In genomic region chr16:76683051-76683450, GRCh38 we compare ENCODE assay signal across 13 cellular contexts.
DNase-seq lines count a peak whose midpoint lies in the region; TF ChIP-seq lines count a peak whose summit lies in the region.
"Had no signal": no experiment of that assay in that cellular context is flagged by ENCODE, and none has a peak within 500 bp of the region (broad histone marks: within the 10 kb centered on the region; RNA-seq: fewer than 3 reads in every experiment).

No MANE protein-coding gene starts in this region.

- no peaks in the 10 kb centered on the region for H3K27me3 Mint-ChIP-seq in type B pancreatic cell
- H3K27me3 Mint-ChIP-seq: B cell; CD4-positive, alpha-beta T cell; IgD-negative memory B cell had no signal

- no peaks in the 10 kb centered on the region for H3K36me3 Mint-ChIP-seq in type B pancreatic cell
- H3K36me3 Mint-ChIP-seq: IgD-negative memory B cell had no signal

- H3K9ac ChIP-seq in NT2/D1 (ENCODE audit: insufficient read length, low read depth) = no peak overlapping the region
- 0 out of 2 replicates have a peak overlapping the region, but pooled peaks have one; percentile 9 for H3K9ac ChIP-seq in iPS-20b (ENCODE audit: low read depth, low read length)

- DNase-seq in H7 (peak; percentile 2), NT2/D1 (ENCODE audit: low read depth, low spot score) (peak; percentile 65), type B pancreatic cell (ENCODE audit: extremely low spot score, unreplicated experiment) (no peak), SKM-1 treated with dmso at 0.1 percent for 144 hours (lab: John Stamatoyannopoulos, UW; ENCODE audit: unreplicated experiment) (no peak), occipital lobe (lab: John Stamatoyannopoulos, UW) (no peak)
- no peak for DNase-seq in activated naive CD4-positive, alpha-beta T cell treated with Interleukin-2 at 50 U/mL for 16 hours
- DNase-seq: C1 segment of cervical spinal cord; CD4-positive, alpha-beta T cell; DMS79; KG1 had no signal

- H3K9me3 ChIP-seq in NT2/D1 (ENCODE audit: insufficient read depth, low read length) = no peaks in the 10 kb centered on the region
- H3K9me3 ChIP-seq in iPS-20b (ENCODE audit: insufficient read depth, low read depth, low read length) = no peaks in the 10 kb centered on the region

- H3K36me3 ChIP-seq in H7 (replicated peaks; ENCODE audit: control insufficient read depth, insufficient read depth, low read length) (no peaks in the 10 kb centered on the region), NT2/D1 (ENCODE audit: insufficient read depth, insufficient read length, low read length) (no peaks in the 10 kb centered on the region), iPS-20b (ENCODE audit: insufficient read depth, low read depth, low read length) (no peaks in the 10 kb centered on the region)

- H3K4me3 ChIP-seq in H7 (ENCODE audit: insufficient read depth, low read depth, low read length) (no peak overlapping the region), NT2/D1 (ENCODE audit: insufficient read length, low read depth) (no peak overlapping the region), iPS-20b (ENCODE audit: low read length) (peak overlapping the region; percentile 6; the same call in 1 of the 2 replicates)

- H3K27ac ChIP-seq in iPS-20b (ENCODE audit: low read length) = no peak overlapping the region

- no peak overlapping the region for H3K27ac Mint-ChIP-seq in type B pancreatic cell
- H3K27ac Mint-ChIP-seq: B cell; CD4-positive, alpha-beta T cell; IgD-negative memory B cell had no signal

- H3K4me1 ChIP-seq in NT2/D1 (ENCODE audit: insufficient read depth, insufficient read length) = no peaks in the 10 kb centered on the region
- peaks cover 9% of the 10 kb centered on the region; the same call in 1 of the 2 replicates for H3K4me1 ChIP-seq in iPS-20b (ENCODE audit: insufficient read depth, low read length)

- no peaks in the 10 kb centered on the region for H3K27me3 ChIP-seq in H7 (ENCODE audit: control insufficient read depth, insufficient read depth, low read length)
- H3K27me3 ChIP-seq in NT2/D1 (ENCODE audit: insufficient read depth, insufficient read length) = no peaks in the 10 kb centered on the region
- H3K27me3 ChIP-seq in iPS-20b (ENCODE audit: insufficient read depth, low read length) = no peaks in the 10 kb centered on the region

- H3K4me1 Mint-ChIP-seq in type B pancreatic cell (ENCODE audit: unreplicated experiment) = no peaks in the 10 kb centered on the region
- H3K4me1 Mint-ChIP-seq: B cell, IgD-negative memory B cell had no signal

- TF ChIP-seq CTCF in type B pancreatic cell (conservative IDR thresholded peaks at IDR 0.05) = no peak

- H3K9me3 Mint-ChIP-seq in type B pancreatic cell = no peaks in the 10 kb centered on the region

- no peak overlapping the region for H3K4me3 Mint-ChIP-seq in type B pancreatic cell
- H3K4me3 Mint-ChIP-seq: B cell; CD4-positive, alpha-beta T cell; IgD-negative memory B cell had no signal

Comparison
In these comparisons a context has a peak if more than half of its experiments do, and no peak if none do; other contexts are left out.
1. DNase-seq: peak in H7 (single experiment) and NT2/D1 (single experiment); none in type B pancreatic cell (single experiment), SKM-1 treated with dmso at 0.1 percent for 144 hours (single experiment), activated naive CD4-positive, alpha-beta T cell treated with Interleukin-2 at 50 U/mL for 16 hours (single experiment) and occipital lobe (single experiment).